In the genomic region with DNA sequence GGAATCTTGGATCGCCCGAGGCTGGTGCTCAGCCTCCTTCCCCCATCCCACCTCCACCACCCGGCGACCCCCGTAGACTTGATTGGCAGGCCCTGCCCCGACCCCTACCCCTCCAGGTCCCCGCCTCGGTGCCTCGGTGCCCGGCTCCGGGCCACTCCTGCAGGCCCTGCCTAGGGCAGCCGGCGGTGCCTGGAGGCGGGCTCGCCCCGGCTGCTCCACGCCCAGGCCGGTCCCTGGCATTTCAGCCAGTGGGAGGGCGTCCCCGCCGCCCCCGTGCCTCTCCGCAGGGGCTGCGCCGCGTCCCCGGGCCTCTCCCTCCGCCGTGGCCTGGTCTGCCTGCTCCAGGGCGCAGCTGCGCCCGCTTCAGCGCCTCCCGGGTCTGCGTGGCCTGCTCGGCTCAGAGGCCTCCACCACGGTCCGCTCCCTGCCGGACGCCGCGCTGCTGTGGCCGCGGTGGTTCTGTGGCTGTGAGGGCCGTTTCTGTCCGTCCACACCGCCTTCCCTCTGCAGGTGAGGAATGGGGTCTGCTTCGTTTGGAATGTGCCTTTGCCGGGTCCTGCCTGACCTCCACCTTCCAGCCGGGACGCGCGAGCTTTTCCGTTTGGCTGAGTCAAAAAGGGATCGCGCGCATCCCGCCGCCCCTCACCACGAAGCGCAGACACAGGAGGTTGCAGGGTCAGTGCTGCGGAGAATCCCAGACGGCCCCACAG, we compare ENCODE assay signal across 9 cellular contexts. TPM values are rescaled to one million over a fixed set of nuclear protein-coding genes. Genes with fewer than 3 reads are reported as not detected.
DNase-seq lines count a peak whose midpoint lies in the region; ATAC-seq and TF ChIP-seq lines count a peak whose summit lies in the region.
"Had no signal": no experiment of that assay in that cellular context is flagged by ENCODE, and none has a peak within 500 bp of the region (broad histone marks: within the 10 kb centered on the region; RNA-seq: fewer than 3 reads in every experiment).

No MANE protein-coding gene starts in this region.

- peaks cover 0 to 15% (median 0%) of the 10 kb centered on the region in 9 donors for H3K4me1 ChIP-seq in heart right ventricle
- no peaks in the 10 kb centered on the region for H3K4me1 ChIP-seq in neuron (ENCODE audit: insufficient read depth, low read length)
- peaks cover 15% of the 10 kb centered on the region for H3K4me1 ChIP-seq in vagina

- H3K27ac ChIP-seq in heart right ventricle (peak overlapping the region; percentile 53 to 86 (median 84)), vagina (peak overlapping the region; percentile 90)

- no peak for TF ChIP-seq POLR2A in vagina (IDR thresholded peaks at IDR 0.05)

- TF ChIP-seq CTCF in heart right ventricle (IDR thresholded peaks at IDR 0.05) (no peak), vagina (IDR thresholded peaks at IDR 0.05) (no peak)

- H3K9me3 ChIP-seq in heart right ventricle (no peaks in the 10 kb centered on the region), neuron (ENCODE audit: low read length) (peaks cover 1% of the 10 kb centered on the region), vagina (no peaks in the 10 kb centered on the region)

- H3K27me3 ChIP-seq in heart right ventricle (peaks cover 0 to 43% (median 21%) of the 10 kb centered on the region in 7 donors), neuron (ENCODE audit: insufficient read depth, low read length) (no peaks in the 10 kb centered on the region), vagina (no peaks in the 10 kb centered on the region)

- H3K4me3 ChIP-seq in heart right ventricle (peak overlapping the region; percentile 10 to 68 (median 54)), neuron (ENCODE audit: low read length) (peak overlapping the region; percentile 69), vagina (peak overlapping the region; percentile 58 to 59)

- H2AFZ ChIP-seq in neuron (ENCODE audit: low read depth, low read length), result peak overlapping the region; percentile 77

- 0 to 1% methylated on average over 63 of the region's 63 CpGs for WGBS in heart right ventricle, 2 donors

- DNase-seq in NCI-H345 (lab: John Stamatoyannopoulos, UW) (peak; percentile 17), NCI-H345 treated with DMSO at 0.1 percent for 48 hours (lab: John Stamatoyannopoulos, UW; ENCODE audit: unreplicated experiment) (no peak), heart right ventricle (peak; percentile 16 to 54), vagina (ENCODE audit: extremely low spot score in 2 of 2) (no peak), NCI-H2171 (lab: John Stamatoyannopoulos, UW) (no peak), SHP77 treated with DMSO at 0.1 percent for 48 hours (lab: John Stamatoyannopoulos, UW) (no peak), NCI-H2029 treated with DMSO at 0.1 percent for 48 hours (lab: John Stamatoyannopoulos, UW) (no peak)
- DNase-seq: activated CD4-positive, alpha-beta T cell treated with anti-CD3 and anti-CD28 coated beads for 4 hours had no signal

- H3K36me3 ChIP-seq in heart right ventricle (peaks cover 0 to 7% (median 0%) of the 10 kb centered on the region in 9 donors), neuron (ENCODE audit: insufficient read depth, low read length) (peaks cover 2% of the 10 kb centered on the region), vagina (no peaks in the 10 kb centered on the region)

- ATAC-seq in heart right ventricle, result peak; percentile 77 to 90 (median 82)

- intact Hi-C loops in heart right ventricle (cut with DNase I), result loop anchor here in 3 of 10 donors (1.0 to 5.0 kb wide), 3 partner anchors 39 to 129 kb away; partner anchors contain the start of gene NDUFS6 (in 1 of the 3)
- intact Hi-C loops in vagina (cut with DNase I), result no loop called here

RNA-seq across cellular contexts. Expression of gene IRX4, which starts 48.3 kb away (rescaled TPM):
- total RNA-seq in heart right ventricle, result 10 to 100 TPM in 8 of 10 donors, 1 to 10 TPM in 2; 9.7 to 19.1 (median 11.7) TPM
- polyA plus RNA-seq in heart right ventricle, result 10 to 100 TPM in 1 of 2 donors, 1 to 10 TPM in 1; 6.1 to 10.2 TPM
- 26.8 TPM for total RNA-seq in vagina

Comparison
In these comparisons a context has a peak if more than half of its experiments do, and no peak if none do; other contexts are left out.
1. DNase-seq: peak in NCI-H345 (single experiment) and heart right ventricle (2 of 2); none in NCI-H345 treated with DMSO at 0.1 percent for 48 hours (single experiment), vagina (0 of 2), NCI-H2171 (single experiment), SHP77 treated with DMSO at 0.1 percent for 48 hours (single experiment) and NCI-H2029 treated with DMSO at 0.1 percent for 48 hours (single experiment).
2. Peak in every context shown above with its lines, with median percentiles within 50 percentile points of each other: H3K4me3 ChIP-seq.